Comparison of ENCODE assay signal across 8 cellular contexts in genomic region chr6:41786451-41787218, GRCh38. TPM values are rescaled to one million over a fixed set of nuclear protein-coding genes. Genes with fewer than 3 reads are reported as not detected.
A peak's percentile ranks its signal among the peaks of the same experiment; 100 is the strongest.
DNase-seq lines count a peak whose midpoint lies in the region; ATAC-seq, FAIRE-seq and TF ChIP-seq lines count a peak whose summit lies in the region.

No MANE protein-coding gene starts in this region.

- ATAC-seq in HG03025 (IDR thresholded peaks at IDR 0.05; ENCODE audit: low FRiP score, unreplicated experiment) = peak; percentile 56

- H3K36me3 ChIP-seq in keratinocyte (ENCODE audit: control insufficient read depth in 2 of 2, extremely low read depth in 1 of 2, insufficient read depth in 2 of 2, low read length in 2 of 2) = peaks cover 12 to 18% of the 10 kb centered on the region in 2 experiments

- peak overlapping the region; percentile 85 for H2AFZ ChIP-seq in keratinocyte (ENCODE audit: control insufficient read depth, low read length)

- no peaks in the 10 kb centered on the region for H3K27me3 ChIP-seq in keratinocyte (ENCODE audit: control insufficient read depth, extremely low read depth, insufficient read depth, low read length)

- H3K9me3 ChIP-seq in keratinocyte (ENCODE audit: control insufficient read depth, low read depth, low read length) = no peaks in the 10 kb centered on the region

- FAIRE-seq in GM18507 (lab: Jason Lieb, UNC) (peak; percentile 56), keratinocyte (lab: Jason Lieb, UNC) (no peak)

- H3K9ac ChIP-seq in keratinocyte (ENCODE audit: control insufficient read depth, extremely low read depth, insufficient read depth, low read length) = peak overlapping the region; percentile 100

- H3K4me1 ChIP-seq in keratinocyte (ENCODE audit: control insufficient read depth, extremely low read depth, insufficient read depth, low read length) = peaks cover 25% of the 10 kb centered on the region

- H3K4me3 ChIP-seq in keratinocyte (ENCODE audit: control insufficient read depth in 2 of 3, extremely low read depth in 1 of 3, insufficient read depth in 2 of 3, low read depth in 1 of 3, low read length in 3 of 3) = peak overlapping the region; percentile 86 to 100 (median 97)

- dilution Hi-C loops in keratinocyte (cut with MboI; ENCODE audit: extremely low pct_ligation_motif_present, low sequenced_read_pairs) = no loop called here

- peak overlapping the region; percentile 98 for H3K4me2 ChIP-seq in keratinocyte (ENCODE audit: control insufficient read depth, extremely low read depth, insufficient read depth, low read depth, low read length)

- peak in 1 of 3 experiments; percentile 71 for TF ChIP-seq CTCF in keratinocyte (optimal IDR thresholded peaks at IDR 0.05 in 1 of 3, IDR thresholded peaks at IDR 0.05 in 1 of 3, conservative IDR thresholded peaks at IDR 0.05 in 1 of 3; ENCODE audit: extremely low read depth in 1 of 3, insufficient read depth in 2 of 3, low read length in 3 of 3)

- H3K9me1 ChIP-seq in keratinocyte (ENCODE audit: control insufficient read depth, extremely low read depth, insufficient read depth, low read length) = no peaks in the 10 kb centered on the region

- DNase-seq in 8988T = peak; percentile 94
- peak; percentile 75 for DNase-seq in GM18507 (ENCODE audit: extremely low spot score, insufficient read length, low read depth)
- DNase-seq in NCI-H2196 treated with DMSO at 0.1 percent for 48 hours (lab: John Stamatoyannopoulos, UW; ENCODE audit: unreplicated experiment) = peak; percentile 65
- DNase-seq in activated CD4-positive, CD25-positive, alpha-beta regulatory T cell treated with anti-CD3 and anti-CD28 coated beads, Interleukin-2, amount 50 U/mL, for 16 hours (ENCODE audit: low read depth, low spot score) = peak; percentile 80
- DNase-seq in caudate nucleus (lab: John Stamatoyannopoulos, UW) = peak in 60 of 61 donors; percentile 18 to 91 (median 79)
- no peak for DNase-seq in keratinocyte (ENCODE audit: low read depth, low spot score)
- peak; percentile 74 to 87 (median 84) for DNase-seq in stimulated activated CD4-positive, alpha-beta T cell treated with anti-CD3 and anti-CD28 coated beads, Interleukin-12 subunit alpha, Interleukin-12 subunit beta, amount 100 ng/mL, for 48 hours (ENCODE audit: low read depth in 2 of 3, low spot score in 1 of 3)

- H4K20me1 ChIP-seq in keratinocyte (ENCODE audit: control insufficient read depth, extremely low read depth, insufficient read depth, low read length) = no peaks in the 10 kb centered on the region

- H3K79me2 ChIP-seq in keratinocyte (ENCODE audit: control insufficient read depth, insufficient read depth, low read length) = peaks cover 17% of the 10 kb centered on the region

- H3K27ac ChIP-seq in caudate nucleus (ENCODE audit: low read depth, low read length) (peak overlapping the region; percentile 97), keratinocyte (ENCODE audit: control insufficient read depth, insufficient read depth, low read length) (peak overlapping the region; percentile 98)

RNA-seq across cellular contexts. Expression of gene TOMM6, which starts 0.9 kb away (rescaled TPM):
- polyA plus RNA-seq in keratinocyte = 266 to 449 TPM (median 374 TPM) in 3 replicates
- polyA plus RNA-seq in keratinocyte (2011; ENCODE audit: low read depth) = 41.2 TPM
- polyA plus RNA-seq in keratinocyte (2011; cell fraction: cytosol; rRNA removed) = 329 and 379 TPM in 2 replicates
- 135 and 194 TPM in 2 replicates for polyA plus RNA-seq in keratinocyte (2011; cell fraction: nucleus; rRNA removed)
- 315 and 317 TPM in 2 replicates for polyA plus RNA-seq in keratinocyte (2012; ENCODE audit: low replicate concordance)
- polyA minus RNA-seq in keratinocyte = 53.6 to 136 TPM (median 100.0 TPM) in 3 replicates
- polyA minus RNA-seq in keratinocyte (2011; cell fraction: cytosol; rRNA and poly(A)+ RNA removed) = 82.3 TPM
- polyA minus RNA-seq in keratinocyte (2011; cell fraction: nucleus; rRNA and poly(A)+ RNA removed) = 17.5 and 20.6 TPM in 2 replicates

RNA-seq across cellular contexts. Expression of gene PRICKLE4, which starts 6.1 kb away (rescaled TPM):
- 0.13 to 0.61 TPM (median 0.32 TPM) in 3 replicates for polyA plus RNA-seq in keratinocyte
- polyA plus RNA-seq in keratinocyte (2011; ENCODE audit: low read depth) = not detected
- 0.13 TPM in 1 of 2 replicates, not detected in the other for polyA plus RNA-seq in keratinocyte (2011; cell fraction: cytosol; rRNA removed)
- 4.9 and 6.8 TPM in 2 replicates for polyA plus RNA-seq in keratinocyte (2011; cell fraction: nucleus; rRNA removed)
- 0.46 TPM in 1 of 2 replicates, not detected in the other for polyA plus RNA-seq in keratinocyte (2012; ENCODE audit: low replicate concordance)
- polyA minus RNA-seq in keratinocyte = not detected in 3 replicates
- polyA minus RNA-seq in keratinocyte (2011; cell fraction: cytosol; rRNA and poly(A)+ RNA removed) = not detected
- polyA minus RNA-seq in keratinocyte (2011; cell fraction: nucleus; rRNA and poly(A)+ RNA removed) = 1.0 and 1.5 TPM in 2 replicates

RNA-seq across cellular contexts. Expression of gene FRS3, which starts 6.9 kb away (rescaled TPM):
- polyA plus RNA-seq in keratinocyte = 2.0 to 2.5 TPM (median 2.0 TPM) in 3 replicates
- not detected for polyA plus RNA-seq in keratinocyte (2011; ENCODE audit: low read depth)
- 1.0 and 1.8 TPM in 2 replicates for polyA plus RNA-seq in keratinocyte (2011; cell fraction: cytosol; rRNA removed)
- polyA plus RNA-seq in keratinocyte (2011; cell fraction: nucleus; rRNA removed) = 3.5 and 5.4 TPM in 2 replicates
- polyA plus RNA-seq in keratinocyte (2012; ENCODE audit: low replicate concordance) = 0.73 and 1.6 TPM in 2 replicates
- 2.3 to 2.9 TPM (median 2.7 TPM) in 3 replicates for polyA minus RNA-seq in keratinocyte
- 0.96 TPM for polyA minus RNA-seq in keratinocyte (2011; cell fraction: cytosol; rRNA and poly(A)+ RNA removed)
- 0.54 and 0.95 TPM in 2 replicates for polyA minus RNA-seq in keratinocyte (2011; cell fraction: nucleus; rRNA and poly(A)+ RNA removed)

RNA-seq across cellular contexts. Expression of gene PGC, which starts 39.4 kb away (rescaled TPM):
- polyA plus RNA-seq in keratinocyte = not detected in 3 replicates
- polyA plus RNA-seq in keratinocyte (2011; ENCODE audit: low read depth) = not detected
- not detected in 2 replicates for polyA plus RNA-seq in keratinocyte (2011; cell fraction: cytosol; rRNA removed)
- polyA plus RNA-seq in keratinocyte (2011; cell fraction: nucleus; rRNA removed) = not detected in 2 replicates
- polyA plus RNA-seq in keratinocyte (2012; ENCODE audit: low replicate concordance) = not detected in 2 replicates
- polyA minus RNA-seq in keratinocyte = not detected in 3 replicates
- polyA minus RNA-seq in keratinocyte (2011; cell fraction: cytosol; rRNA and poly(A)+ RNA removed) = not detected
- polyA minus RNA-seq in keratinocyte (2011; cell fraction: nucleus; rRNA and poly(A)+ RNA removed) = not detected in 2 replicates

RNA-seq across cellular contexts. Expression of gene TFEB, which starts 51.2 kb away (rescaled TPM):
- polyA plus RNA-seq in keratinocyte = 3.0 to 10.3 TPM (median 4.3 TPM) in 3 replicates
- 3.4 TPM for polyA plus RNA-seq in keratinocyte (2011; ENCODE audit: low read depth)
- polyA plus RNA-seq in keratinocyte (2011; cell fraction: cytosol; rRNA removed) = 4.2 and 5.5 TPM in 2 replicates
- polyA plus RNA-seq in keratinocyte (2011; cell fraction: nucleus; rRNA removed) = 7.6 and 8.9 TPM in 2 replicates
- 4.4 and 8.7 TPM in 2 replicates for polyA plus RNA-seq in keratinocyte (2012; ENCODE audit: low replicate concordance)
- polyA minus RNA-seq in keratinocyte = 3.6 to 12.2 TPM (median 8.6 TPM) in 3 replicates
- 10.2 TPM for polyA minus RNA-seq in keratinocyte (2011; cell fraction: cytosol; rRNA and poly(A)+ RNA removed)
- 6.7 and 9.1 TPM in 2 replicates for polyA minus RNA-seq in keratinocyte (2011; cell fraction: nucleus; rRNA and poly(A)+ RNA removed)
